ENCODE assay signal across 22 cellular contexts in the genomic region with DNA sequence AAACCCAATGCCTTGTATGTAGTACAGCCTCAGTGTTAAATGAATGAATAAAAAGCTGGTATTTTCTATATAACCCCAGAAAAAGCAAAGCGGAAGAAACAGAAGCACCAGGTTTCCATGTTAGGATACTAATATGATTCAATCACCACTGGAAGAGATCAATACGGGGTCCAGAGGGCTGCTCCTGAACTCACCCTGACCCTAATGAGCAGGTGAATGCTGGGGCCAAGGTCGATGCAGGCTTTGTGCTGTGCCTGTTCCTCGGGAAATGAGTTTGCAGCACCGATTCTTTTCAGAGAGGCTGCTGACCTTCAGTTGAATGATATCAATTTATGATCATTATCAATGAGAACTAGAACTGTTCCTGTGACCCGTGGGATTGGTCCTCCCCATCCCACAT.
"Had no signal": no experiment of that assay in that cellular context is flagged by ENCODE, and none has a peak within 500 bp of the region (broad histone marks: within the 10 kb centered on the region; RNA-seq: fewer than 3 reads in every experiment).

No MANE protein-coding gene starts in this region.

- DNase-seq: colonic mucosa; cortex of kidney; effector CD8-positive, alpha-beta T cell; effector memory CD8-positive, alpha-beta T cell; endodermal cell; erythroblast; esophagus squamous epithelium; foreskin fibroblast; foreskin melanocyte; gastrocnemius medialis; glutamatergic neuron; head of caudate nucleus; heart right ventricle; hippocampal formation; left cardiac atrium; left ventricle myocardium inferior; lower lobe of right lung; mesenchymal stem cell; mucosa of descending colon; naive B cell had no signal

- H3K4me3 ChIP-seq: colonic mucosa, esophagus squamous epithelium, gastrocnemius medialis, heart right ventricle, left ventricle myocardium inferior, lower lobe of right lung, mucosa of descending colon had no signal

- H3K4me1 ChIP-seq: colonic mucosa, esophagus squamous epithelium, heart right ventricle, left ventricle myocardium inferior, lower lobe of right lung had no signal

- H3K9me3 ChIP-seq: colonic mucosa, esophagus squamous epithelium, gastrocnemius medialis, heart right ventricle, left ventricle myocardium inferior, lower lobe of right lung, mucosa of descending colon had no signal

- H3K27me3 ChIP-seq: colonic mucosa, gastrocnemius medialis had no signal

- H3K36me3 ChIP-seq: colonic mucosa, esophagus squamous epithelium, gastrocnemius medialis, heart right ventricle, left ventricle myocardium inferior, lower lobe of right lung had no signal

- ATAC-seq: effector memory CD8-positive, alpha-beta T cell; esophagus mucosa; gastrocnemius medialis; heart right ventricle; left cardiac atrium; lower lobe of right lung; mucosa of descending colon had no signal

- H3K27ac ChIP-seq: colonic mucosa, epithelial cell of prostate, esophagus squamous epithelium, gastrocnemius medialis, heart right ventricle, left ventricle myocardium inferior, lower lobe of right lung had no signal
